In genomic region chr12:25518512-25518911, GRCh38 we compare ENCODE assay signal across 10 cellular contexts. TPM values are rescaled to one million over a fixed set of nuclear protein-coding genes. Genes with fewer than 3 reads are reported as not detected.
DNase-seq lines count a peak whose midpoint lies in the region; ATAC-seq and TF ChIP-seq lines count a peak whose summit lies in the region.
"Had no signal": no experiment of that assay in that cellular context is flagged by ENCODE, and none has a peak within 500 bp of the region (broad histone marks: within the 10 kb centered on the region; RNA-seq: fewer than 3 reads in every experiment).

No MANE protein-coding gene starts in this region.

- no peak overlapping the region for H3K23ac ChIP-seq in neuronal stem cell (ENCODE audit: low read depth, low read length, poor library complexity)

- H3K9me3 ChIP-seq in right cardiac atrium (ENCODE audit: control insufficient read depth, low read length): no peaks in the 10 kb centered on the region
- no peaks in the 10 kb centered on the region for H3K9me3 ChIP-seq in neuronal stem cell (replicated peaks in 1 of 2; ENCODE audit: control insufficient read depth in 2 of 2, insufficient read depth in 1 of 2, low read depth in 1 of 2, low read length in 2 of 2)

- no peak overlapping the region for H3K9ac ChIP-seq in neuronal stem cell (ENCODE audit: low read depth, low read length, poor library complexity)

- DNase-seq in HFF-Myc (ENCODE audit: extremely low read depth, low read depth): peak; percentile 81
- peak; percentile 68 for DNase-seq in MV-4-11 (lab: John Stamatoyannopoulos, UW)
- peak; percentile 44 for DNase-seq in kidney glomerular epithelial cell (lab: John Stamatoyannopoulos, UW)
- no peak for DNase-seq in Right ventricle myocardium superior
- DNase-seq in right cardiac atrium: no peak
- DNase-seq in neuronal stem cell (ENCODE audit: low spot score): no peak
- DNase-seq: activated CD4-positive, alpha-beta T cell treated with anti-CD3 and anti-CD28 coated beads, Interleukin-2, amount 50 U/mL, for 48 hours had no signal

- H2AFZ ChIP-seq in neuronal stem cell (ENCODE audit: low read length): no peak overlapping the region

- no peak overlapping the region for H4K8ac ChIP-seq in neuronal stem cell (ENCODE audit: low read depth, low read length)

- intact Hi-C loops in Right ventricle myocardium superior (cut with DNase I): no loop called here
- intact Hi-C loops in right cardiac atrium (cut with DNase I): no loop called here

- no peak overlapping the region for H4K91ac ChIP-seq in neuronal stem cell (ENCODE audit: low read depth, low read length, poor library complexity)

- peaks cover 0 to 2% of the 10 kb centered on the region in 2 donors for H3K36me3 ChIP-seq in neuronal stem cell (replicated peaks in 1 of 2; ENCODE audit: control insufficient read depth in 2 of 2, insufficient read depth in 2 of 2, low read length in 2 of 2)

- H2AK5ac ChIP-seq in neuronal stem cell (ENCODE audit: low read depth, low read length): no peak overlapping the region

- H2BK12ac ChIP-seq in neuronal stem cell (ENCODE audit: low read length): no peak overlapping the region

- no peak overlapping the region for H3K4me2 ChIP-seq in neuronal stem cell (ENCODE audit: insufficient read depth, low read length, poor library complexity, severe bottlenecking)

- no peak for TF ChIP-seq CTCF in HFF-Myc (IDR thresholded peaks at IDR 0.05; ENCODE audit: low read depth, low read length, missing control alignments)

- H3K14ac ChIP-seq in neuronal stem cell (ENCODE audit: low read length): no peak overlapping the region

- H2BK15ac ChIP-seq in neuronal stem cell (ENCODE audit: low read length): no peak overlapping the region

- no peak overlapping the region for H3K18ac ChIP-seq in neuronal stem cell (ENCODE audit: low read length)

- H3K27me3 ChIP-seq in right cardiac atrium (ENCODE audit: control insufficient read depth, insufficient read depth) (no peaks in the 10 kb centered on the region), neuronal stem cell (ENCODE audit: control insufficient read depth in 3 of 3, insufficient read depth in 3 of 3, low read depth in 1 of 3, low read length in 3 of 3) (no peaks in the 10 kb centered on the region)

- H3K4me3 ChIP-seq in HFF-Myc (replicated peaks; ENCODE audit: low read depth, low read length) (no peak overlapping the region), right cardiac atrium (ENCODE audit: low read length) (no peak overlapping the region), neuronal stem cell (ENCODE audit: low read length in 2 of 2) (no peak overlapping the region)

- H2BK5ac ChIP-seq in neuronal stem cell (ENCODE audit: low read length): no peak overlapping the region

- ATAC-seq in GM18870 (IDR thresholded peaks at IDR 0.05; ENCODE audit: unreplicated experiment) (peak; percentile 94), Right ventricle myocardium superior (ENCODE audit: poor library complexity) (no peak), right cardiac atrium (no peak), GM21576 (IDR thresholded peaks at IDR 0.05; ENCODE audit: unreplicated experiment) (no peak)

- no peak overlapping the region for H2BK120ac ChIP-seq in neuronal stem cell (ENCODE audit: low read depth, low read length)

- H3K27ac ChIP-seq in right cardiac atrium (ENCODE audit: low read length) (no peak overlapping the region), neuronal stem cell (replicated peaks; ENCODE audit: low read length) (no peak overlapping the region)

- no peaks in the 10 kb centered on the region for H3K79me1 ChIP-seq in neuronal stem cell (ENCODE audit: low read depth, low read length)

- H3K4ac ChIP-seq in neuronal stem cell (ENCODE audit: low read length): no peak overlapping the region

- WGBS in right cardiac atrium: 80% methylated on average over 5 of the region's 5 CpGs
- WGBS in neuronal stem cell (ENCODE audit: extremely low coverage in 2 of 2, insufficient read length in 2 of 2, insufficient replicate concordance in 1 of 2), 2 donors: no CpG with 5 or more reads among the region's 5 CpGs

- no peaks in the 10 kb centered on the region for H3K4me1 ChIP-seq in right cardiac atrium (ENCODE audit: control insufficient read depth, insufficient read depth, low read length)
- no peaks in the 10 kb centered on the region for H3K4me1 ChIP-seq in neuronal stem cell (ENCODE audit: control insufficient read depth in 2 of 2, insufficient read depth in 1 of 2, low read depth in 1 of 2, low read length in 2 of 2)

RNA-seq across cellular contexts. Expression of gene LMNTD1, which starts 34.6 kb away (rescaled TPM):
- total RNA-seq in Right ventricle myocardium superior (not detected), right cardiac atrium (1 to 10 TPM in 1 of 4 donors, under 1 TPM in 2, not detected in 1; 0.35 to 1.7 (median 0.78) TPM)
- polyA plus RNA-seq in right cardiac atrium: not detected
- 0.21 TPM for polyA plus RNA-seq in neuronal stem cell (2013, experiment 1 of 2)
- polyA plus RNA-seq in neuronal stem cell (2013, experiment 2 of 2): 0.12 TPM
- total RNA-seq: mucosa of gallbladder had no signal

Comparison
In these comparisons a context has a peak if more than half of its experiments do, and no peak if none do; other contexts are left out.
1. DNase-seq: peak in HFF-Myc (single experiment), MV-4-11 (single experiment) and kidney glomerular epithelial cell (single experiment); none in Right ventricle myocardium superior (single experiment), right cardiac atrium (0 of 3) and neuronal stem cell (single experiment).